Comparison of ENCODE assay signal across 16 cellular contexts in genomic region chr3:161401389-161401788, GRCh38. TPM values are rescaled to one million over a fixed set of nuclear protein-coding genes. Genes with fewer than 3 reads are reported as not detected.
DNase-seq lines count a peak whose midpoint lies in the region; ATAC-seq, FAIRE-seq and TF ChIP-seq lines count a peak whose summit lies in the region.
"Had no signal": no experiment of that assay in that cellular context is flagged by ENCODE, and none has a peak within 500 bp of the region (broad histone marks: within the 10 kb centered on the region; RNA-seq: fewer than 3 reads in every experiment).

No MANE protein-coding gene starts in this region.

- POLR2A ChIA-PET in endothelial cell of umbilical vein (lab: Charles Lee), result no interaction called here

- no peak overlapping the region for H2AFZ ChIP-seq in endothelial cell of umbilical vein (ENCODE audit: low read depth, low read length)

- peak; percentile 12 for FAIRE-seq in endothelial cell of umbilical vein (lab: Jason Lieb, UNC)
- FAIRE-seq: A204.1 had no signal

- no TSS peak for BruUV-seq in endothelial cell of umbilical vein (replicated peaks; lab: Mats Ljungman, UMichigan)

- H3K9me3 ChIP-seq in endothelial cell of umbilical vein (replicated peaks; ENCODE audit: control insufficient read depth, insufficient read depth, low read length), result no peaks in the 10 kb centered on the region

- no peaks in the 10 kb centered on the region for H3K4me1 ChIP-seq in endothelial cell of umbilical vein (ENCODE audit: control insufficient read depth, extremely low read depth, insufficient read depth, low read length)

- H3K36me3 Mint-ChIP-seq in chondrocyte (ENCODE audit: low read depth), result no peaks in the 10 kb centered on the region
- H3K36me3 Mint-ChIP-seq: CD14-positive monocyte had no signal

- no peak for TF ChIP-seq POLR2A in endothelial cell of umbilical vein (IDR thresholded peaks at IDR 0.05; ENCODE audit: low read depth, low read length)

- no peak overlapping the region for H3K4me3 ChIP-seq in endothelial cell of umbilical vein (replicated peaks in 1 of 3; ENCODE audit: insufficient read depth in 1 of 3, low read depth in 1 of 3, low read length in 3 of 3)

- H3K9me3 Mint-ChIP-seq in chondrocyte (ENCODE audit: low read depth), result peaks cover 23% of the 10 kb centered on the region

- no peaks in the 10 kb centered on the region for H3K36me3 ChIP-seq in endothelial cell of umbilical vein (ENCODE audit: control insufficient read depth in 2 of 2, extremely low read depth in 1 of 2, insufficient read depth in 2 of 2, low read length in 2 of 2)

- CTCF ChIA-PET in endothelial cell of umbilical vein (lab: Charles Lee), result interaction anchor here (0.8 to 1.5 kb wide), 4 partner anchors 9 to 29 kb away, joined by 3 to 6 read pairs (median 3); partner anchors contain the start of gene SPTSSB

- H4K20me1 ChIP-seq in endothelial cell of umbilical vein (replicated peaks; ENCODE audit: control insufficient read depth, extremely low read depth, insufficient read depth, low read length), result no peaks in the 10 kb centered on the region

- no peak overlapping the region for H3K4me3 Mint-ChIP-seq in chondrocyte (ENCODE audit: unreplicated experiment)
- H3K4me3 Mint-ChIP-seq: CD14-positive monocyte, H9 had no signal

- DNase-seq in left ventricle myocardium superior (no peak), left cardiac atrium (no peak), RPMI7951 (ENCODE audit: low read depth) (peak; percentile 35), endothelial cell of umbilical vein (ENCODE audit: low read depth, low spot score) (no peak), chondrocyte (ENCODE audit: low spot score) (no peak)
- DNase-seq: DMS 273 treated with DMSO at 0.1 percent for 48 hours, H9, NCI-H187, NCI-H446, NCI-H69 had no signal

- no peak overlapping the region for H3K27ac Mint-ChIP-seq in chondrocyte (ENCODE audit: unreplicated experiment)
- H3K27ac Mint-ChIP-seq: CD14-positive monocyte, H9 had no signal

- no peaks in the 10 kb centered on the region for H3K27me3 ChIP-seq in endothelial cell of umbilical vein (ENCODE audit: control insufficient read depth in 2 of 2, insufficient read depth in 2 of 2, low read length in 2 of 2)

- no peak overlapping the region for H3K27ac ChIP-seq in endothelial cell of umbilical vein (ENCODE audit: insufficient read depth, low read depth, low read length)

- intact Hi-C loops in left ventricle myocardium superior (cut with micrococcal nuclease), result no loop called here
- intact Hi-C loops in left cardiac atrium (cut with DNase I), result no loop called here
- intact Hi-C loops in endothelial cell of umbilical vein (cut with micrococcal nuclease), result no loop called here

- dilution Hi-C loops in endothelial cell of umbilical vein (cut with MboI; ENCODE audit: extremely low pct_ligation_motif_present, low sequenced_read_pairs), result no loop called here

- no peaks in the 10 kb centered on the region for H3K79me2 ChIP-seq in endothelial cell of umbilical vein (ENCODE audit: control insufficient read depth, insufficient read depth, low read length)

- TF ChIP-seq CTCF in endothelial cell of umbilical vein (IDR thresholded peaks at IDR 0.05; ENCODE audit: extremely low read depth in 1 of 2, insufficient read depth in 1 of 2, low read depth in 1 of 2, low read length in 2 of 2), result no peak
- TF ChIP-seq CTCF in chondrocyte (IDR thresholded peaks at IDR 0.05), result no peak

- ATAC-seq in left ventricle myocardium superior, result peak; percentile 43
- ATAC-seq in left cardiac atrium, result no peak
- no peak for ATAC-seq in GM21390 (IDR thresholded peaks at IDR 0.05; ENCODE audit: unreplicated experiment)
- no peak for ATAC-seq in HG02588 (IDR thresholded peaks at IDR 0.05; ENCODE audit: unreplicated experiment)
- ATAC-seq in GM21447 (IDR thresholded peaks at IDR 0.05; ENCODE audit: unreplicated experiment), result no peak

- H3K4me2 ChIP-seq in endothelial cell of umbilical vein (ENCODE audit: insufficient read depth, low read length), result no peak overlapping the region

- H3K27me3 Mint-ChIP-seq in chondrocyte (ENCODE audit: low read depth), result peaks cover 5% of the 10 kb centered on the region

- peaks cover 10% of the 10 kb centered on the region for H3K4me1 Mint-ChIP-seq in chondrocyte (ENCODE audit: low read depth)
- H3K4me1 Mint-ChIP-seq: H9 had no signal

- H3K9me1 ChIP-seq in endothelial cell of umbilical vein (replicated peaks; ENCODE audit: control insufficient read depth, extremely low read depth, insufficient read depth, low read length), result no peaks in the 10 kb centered on the region

- H3K9ac ChIP-seq in endothelial cell of umbilical vein (replicated peaks; ENCODE audit: extremely low read depth, insufficient read depth, low read length), result no peak overlapping the region

TF ChIP-seq in endothelial cell of umbilical vein, 7 proteins besides CTCF, POLR2A, EP300 and RAD21:
- TF ChIP-seq FOS (IDR thresholded peaks at IDR 0.05; ENCODE audit: borderline replicate concordance, insufficient read depth, low read length) (no peak), GATA2 (IDR thresholded peaks at IDR 0.05; ENCODE audit: insufficient read depth, insufficient read length, low read depth, low read length) (no peak), JUN (IDR thresholded peaks at IDR 0.05; ENCODE audit: borderline replicate concordance, insufficient read depth, insufficient read length, low read depth) (no peak), EZH2 (IDR thresholded peaks at IDR 0.05; ENCODE audit: borderline replicate concordance, low read depth, low read length, severe bottlenecking) (no peak), MAX (IDR thresholded peaks at IDR 0.05; ENCODE audit: insufficient read depth, insufficient read length) (no peak), POLR2AphosphoS5 (IDR thresholded peaks at IDR 0.05; ENCODE audit: insufficient read depth, low read depth, low read length) (no peak), MYC (IDR thresholded peaks at IDR 0.05; ENCODE audit: low read depth, low read length) (no peak)

RNA-seq across cellular contexts. Expression of gene SPTSSB, which starts 30.1 kb away (rescaled TPM):
- total RNA-seq in left ventricle myocardium superior (0.20 TPM), left cardiac atrium (under 1 TPM; 0.38 to 0.39 TPM), endothelial cell of umbilical vein (not detected in 2 replicates), chondrocyte (not detected in 3 replicates)
- not detected in 2 replicates for total RNA-seq in RPMI7951 (2014; rRNA removed; shearing (Covaris generic))
- not detected in 2 replicates for polyA plus RNA-seq in endothelial cell of umbilical vein
- 0.03 and 12.1 TPM in 2 replicates for polyA plus RNA-seq in endothelial cell of umbilical vein (2011; cell fraction: cytosol; rRNA removed)
- polyA plus RNA-seq in endothelial cell of umbilical vein (2011; cell fraction: nucleus; rRNA removed), result not detected in 2 replicates
- not detected in 2 replicates for polyA plus RNA-seq in endothelial cell of umbilical vein (2012)
- polyA minus RNA-seq in endothelial cell of umbilical vein, result not detected in 2 replicates
- polyA minus RNA-seq in endothelial cell of umbilical vein (2011; cell fraction: cytosol; rRNA and poly(A)+ RNA removed), result not detected
- not detected in 2 replicates for polyA minus RNA-seq in endothelial cell of umbilical vein (2011; cell fraction: nucleus; rRNA and poly(A)+ RNA removed)
- total RNA-seq: SK-MEL-5 had no signal
- polyA plus RNA-seq: CD14-positive monocyte had no signal
